In the genomic region with DNA sequence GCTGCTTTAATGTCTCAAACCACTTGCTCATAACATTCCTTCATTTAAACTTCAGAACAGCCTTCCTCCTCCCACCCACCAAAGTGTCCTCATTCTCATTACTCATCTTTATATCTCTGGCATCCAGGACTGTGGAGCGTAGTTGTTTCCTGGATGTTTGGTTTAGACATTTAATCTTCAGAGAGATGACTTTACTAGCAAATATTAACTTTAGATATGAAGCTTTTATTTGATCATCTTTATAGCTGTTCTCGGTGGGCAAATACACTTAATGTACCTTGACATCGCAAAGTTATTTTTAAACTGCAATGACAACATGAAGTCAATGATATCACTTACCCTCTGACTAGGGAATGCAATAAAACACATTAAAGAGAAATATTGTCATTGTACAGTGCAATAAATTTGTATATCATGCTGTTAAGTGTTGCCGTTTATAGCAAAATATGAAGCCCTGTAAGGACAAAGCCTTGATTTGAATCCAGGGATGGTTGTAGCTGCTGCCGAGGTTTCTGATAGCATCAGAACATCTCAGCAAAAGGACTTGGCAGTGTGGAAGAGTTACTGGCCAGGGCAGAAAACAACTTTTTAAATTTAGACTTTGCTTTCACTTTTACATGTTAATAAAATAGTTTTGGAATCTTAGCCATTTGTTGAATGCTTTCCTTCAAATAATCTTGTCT, we compare ENCODE assay signal across 18 cellular contexts. TPM values are rescaled to one million over a fixed set of nuclear protein-coding genes. Genes with fewer than 3 reads are reported as not detected.
A peak's percentile ranks its signal among the peaks of the same experiment; 100 is the strongest.
DNase-seq lines count a peak whose midpoint lies in the region; TF ChIP-seq lines count a peak whose summit lies in the region.
"Had no signal": no experiment of that assay in that cellular context is flagged by ENCODE, and none has a peak within 500 bp of the region (broad histone marks: within the 10 kb centered on the region; RNA-seq: fewer than 3 reads in every experiment).

No MANE protein-coding gene starts in this region.

- H3K9me3 ChIP-seq in prostate gland: no peaks in the 10 kb centered on the region
- no peaks in the 10 kb centered on the region for H3K9me3 ChIP-seq in effector memory CD4-positive, alpha-beta T cell (ENCODE audit: control insufficient read depth, low read length)
- H3K9me3 ChIP-seq: lower lobe of right lung had no signal

- WGBS in prostate gland: 13% methylated on average over 5 of the region's 5 CpGs

- no peak overlapping the region for H3K4me3 ChIP-seq in prostate gland
- no peak overlapping the region for H3K4me3 ChIP-seq in effector memory CD4-positive, alpha-beta T cell (ENCODE audit: insufficient read depth, low read depth, low read length, poor library complexity, severe bottlenecking)
- H3K4me3 ChIP-seq: lower lobe of right lung had no signal

- H3K27me3 ChIP-seq in prostate gland (replicated peaks; ENCODE audit: insufficient read depth): no peaks in the 10 kb centered on the region
- H3K27me3 ChIP-seq in effector memory CD4-positive, alpha-beta T cell (replicated peaks; ENCODE audit: control insufficient read depth, insufficient read depth, low read length, poor library complexity, severe bottlenecking): peaks cover 27% of the 10 kb centered on the region

- intact Hi-C loops in prostate gland (cut with DNase I): loop anchor here (5.0 kb wide), 1 partner anchor 62 kb away; no protein-coding TSS in a partner anchor

- DNase-seq in EL (peak; percentile 69), NCI-H146 treated with DMSO at 0.1 percent for 48 hours (lab: John Stamatoyannopoulos, UW; ENCODE audit: unreplicated experiment) (peak; percentile 45), fibroblast of peridontal ligament (ENCODE audit: extremely low read depth) (peak; percentile 19), prostate gland (ENCODE audit: low spot score) (peak; percentile 72), mucosa of gallbladder (ENCODE audit: low spot score) (no peak), COLO829 (ENCODE audit: low spot score) (no peak), HuH-7.5 (ENCODE audit: low spot score) (no peak)
- no peak for DNase-seq in effector memory CD4-positive, alpha-beta T cell
- DNase-seq: activated CD4-positive, alpha-beta T cell treated with anti-CD3 and anti-CD28 coated beads, Interleukin-2, amount 50 U/mL, for 4 hours; CD4-positive, alpha-beta T cell; GDM1; lower lobe of right lung; NCI-H187; NCI-H774; nephron progenitor cell; stimulated activated naive CD8-positive, alpha-beta T cell treated with anti-CD3 and anti-CD28 coated beads, Interleukin-15, amount 100 ng/mL, for 72 hours; T1000 had no signal

- no peaks in the 10 kb centered on the region for H3K36me3 ChIP-seq in prostate gland
- no peaks in the 10 kb centered on the region for H3K36me3 ChIP-seq in effector memory CD4-positive, alpha-beta T cell (ENCODE audit: control insufficient read depth, insufficient read depth, low read length)
- H3K36me3 ChIP-seq: lower lobe of right lung had no signal

- no peak for TF ChIP-seq CTCF in prostate gland (IDR thresholded peaks at IDR 0.05)

- H3K27ac ChIP-seq in prostate gland: peak overlapping the region; percentile 45 to 49
- no peak overlapping the region for H3K27ac ChIP-seq in effector memory CD4-positive, alpha-beta T cell (ENCODE audit: insufficient read depth, low read length, poor library complexity, severe bottlenecking)
- H3K27ac ChIP-seq: lower lobe of right lung had no signal

- TF ChIP-seq POLR2A in prostate gland (IDR thresholded peaks at IDR 0.05): no peak

- H3K4me1 ChIP-seq in prostate gland (replicated peaks): no peaks in the 10 kb centered on the region
- peaks cover 5% of the 10 kb centered on the region for H3K4me1 ChIP-seq in effector memory CD4-positive, alpha-beta T cell (ENCODE audit: control insufficient read depth, insufficient read depth, low read length, poor library complexity, severe bottlenecking)

RNA-seq across cellular contexts. Expression of gene LAMA3, which starts 4.6 kb away (rescaled TPM):
- 10 to 100 TPM; 31.3 to 35.9 TPM for total RNA-seq in prostate gland
- 25.5 TPM for total RNA-seq in mucosa of gallbladder
- total RNA-seq: activated T-helper 1 cell treated with anti-CD3 and anti-CD28 coated beads, Interleukin-12 subunit alpha, Interleukin-12 subunit beta, Interleukin-2, Interleukin-4 antibody, amounts not matched to agents 30 ng/mL and 10 ng/mL and 1 ng/mL, durations not matched to agents 14 hours and 24 hours and 36 hours had no signal

RNA-seq across cellular contexts. Expression of gene ANKRD29, which starts 21.9 kb away (rescaled TPM):
- total RNA-seq in prostate gland (1 to 10 TPM; 5.6 to 8.5 TPM), mucosa of gallbladder (3.1 TPM)
- total RNA-seq: activated T-helper 1 cell treated with anti-CD3 and anti-CD28 coated beads, Interleukin-12 subunit alpha, Interleukin-12 subunit beta, Interleukin-2, Interleukin-4 antibody, amounts not matched to agents 30 ng/mL and 10 ng/mL and 1 ng/mL, durations not matched to agents 14 hours and 24 hours and 36 hours had no signal

Comparison
In these comparisons a context has a peak if more than half of its experiments do, and no peak if none do; other contexts are left out.
1. DNase-seq: peak in EL (single experiment), NCI-H146 treated with DMSO at 0.1 percent for 48 hours (single experiment), fibroblast of peridontal ligament (single experiment) and prostate gland (single experiment); none in effector memory CD4-positive, alpha-beta T cell (0 of 3), mucosa of gallbladder (single experiment), COLO829 (single experiment) and HuH-7.5 (single experiment).